Comparison of ENCODE assay signal across 21 cellular contexts in the genomic region with DNA sequence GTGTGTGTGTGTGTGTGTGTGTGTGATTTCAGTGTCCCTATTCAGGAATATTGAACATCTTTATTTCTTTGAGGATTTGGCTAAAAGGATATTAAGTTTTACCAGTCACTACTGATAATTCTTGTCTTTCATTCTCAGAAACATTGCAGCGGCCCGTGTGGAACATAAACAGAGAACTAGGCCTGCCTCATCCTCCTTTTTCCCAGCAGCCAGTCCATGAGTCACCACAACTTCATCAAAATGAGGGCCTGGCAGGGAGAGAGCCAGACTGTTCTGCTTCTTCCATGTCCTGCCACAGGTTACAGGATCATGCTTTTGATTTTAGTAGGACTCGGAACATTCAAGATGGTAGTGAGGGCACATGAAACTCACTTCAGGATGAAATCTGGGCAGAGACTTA. TPM values are rescaled to one million over a fixed set of nuclear protein-coding genes. Genes with fewer than 3 reads are reported as not detected.
A peak's percentile ranks its signal among the peaks of the same experiment; 100 is the strongest.
DNase-seq lines count a peak whose midpoint lies in the region; ATAC-seq and TF ChIP-seq lines count a peak whose summit lies in the region.
"Had no signal": no experiment of that assay in that cellular context is flagged by ENCODE, and none has a peak within 500 bp of the region (broad histone marks: within the 10 kb centered on the region; RNA-seq: fewer than 3 reads in every experiment).

No MANE protein-coding gene starts in this region.

- no peak overlapping the region for H3K18ac ChIP-seq in IMR-90 (ENCODE audit: low read depth, low read length)

- no peak overlapping the region for H2BK120ac ChIP-seq in IMR-90 (ENCODE audit: low read depth, low read length)

- 0% methylated on average over 1 of the region's 3 CpGs; no CpG with 5 or more reads in 1 of the 2 experiments for WGBS in IMR-90 (ENCODE audit: extremely low coverage in 2 of 2, insufficient read length in 1 of 2), 2 experiments
- 77% methylated on average over 3 of the region's 3 CpGs for WGBS in prostate gland

- H3K4me3 ChIP-seq in IMR-90 (ENCODE audit: insufficient read depth, low read depth, low read length) (no peak overlapping the region), brain microvascular endothelial cell (ENCODE audit: low read depth, low read length) (no peak overlapping the region), prostate gland (no peak overlapping the region)
- H3K4me3 ChIP-seq: psoas muscle had no signal

- CTCF ChIA-PET in IMR-90 (lab: Yijun Ruan, JAX), result interaction anchor here (1.3 kb wide), 1 partner anchor 10 kb away, joined by 3 read pairs; no protein-coding TSS in a partner anchor

- H3K23ac ChIP-seq in IMR-90 (ENCODE audit: low read depth, low read length), result no peak overlapping the region

- H3K36me3 ChIP-seq in IMR-90 (ENCODE audit: control insufficient read depth, insufficient read depth, low read length), result peaks cover 38% of the 10 kb centered on the region
- peaks cover 54% of the 10 kb centered on the region for H3K36me3 ChIP-seq in brain microvascular endothelial cell (replicated peaks)
- H3K36me3 ChIP-seq in prostate gland, result peaks cover 0 to 5% of the 10 kb centered on the region in 2 donors

- H2AK9ac ChIP-seq in IMR-90 (replicated peaks; ENCODE audit: low read depth, low read length, poor library complexity), result no peak overlapping the region

- H3K4me1 ChIP-seq in IMR-90 (ENCODE audit: control insufficient read depth, insufficient read depth, low read length) (peaks cover 3% of the 10 kb centered on the region; the same call in 1 of the 2 replicates), prostate gland (replicated peaks) (no peaks in the 10 kb centered on the region)
- H3K4me1 ChIP-seq: BE2C had no signal

- no peak overlapping the region for H2BK20ac ChIP-seq in IMR-90 (ENCODE audit: low read depth, low read length)

- no peak overlapping the region for H3K14ac ChIP-seq in IMR-90 (replicated peaks; ENCODE audit: low read depth, low read length)

- ATAC-seq in IMR-90 (ENCODE audit: low read depth), result peak; percentile 96
- ATAC-seq: activated naive CD4-positive, alpha-beta T cell treated with anti-CD3 and anti-CD28 coated beads, Interleukin-2, amount 50 U/mL, for 72 hours; psoas muscle; stimulated activated naive CD8-positive, alpha-beta T cell treated with anti-CD3 and anti-CD28 coated beads, Interleukin-15, amount 100 ng/mL, for 72 hours had no signal

- no peak overlapping the region for H3K9ac ChIP-seq in IMR-90 (ENCODE audit: low read depth, low read length)

- H3K9me1 ChIP-seq in IMR-90 (ENCODE audit: insufficient read depth, low read length), result peaks cover 5% of the 10 kb centered on the region; the same call in 1 of the 2 replicates

- peak overlapping the region; percentile 49 for H2BK5ac ChIP-seq in IMR-90 (ENCODE audit: low read depth, low read length, poor library complexity, severe bottlenecking)

- intact Hi-C loops in IMR-90 (cut with micrococcal nuclease) (loop anchor here (5.0 to 10.0 kb wide), 2 partner anchors 554 to 631 kb away; a partner anchor contains a TSS), prostate gland (cut with DNase I) (no loop called here)

- no peak overlapping the region for H2AFZ ChIP-seq in IMR-90 (replicated peaks; ENCODE audit: low read length, poor library complexity)

- H3K9me3 ChIP-seq in IMR-90 (ENCODE audit: control insufficient read depth, insufficient read depth, low read length) (peaks cover 2% of the 10 kb centered on the region; the same call in 1 of the 2 replicates), prostate gland (no peaks in the 10 kb centered on the region)
- H3K9me3 ChIP-seq: BE2C, psoas muscle had no signal

- H4K5ac ChIP-seq in IMR-90 (ENCODE audit: low read depth, low read length), result no peak overlapping the region

- dilution Hi-C loops in IMR-90 (cut with HindIII; ENCODE audit: low sequenced_read_pairs, unreplicated experiment), result no loop called here

- TF ChIP-seq RAD21 in IMR-90 (IDR thresholded peaks at IDR 0.05; ENCODE audit: low read length), result no peak

- no peak for TF ChIP-seq POLR2A in IMR-90 (IDR thresholded peaks at IDR 0.05; ENCODE audit: low read depth, low read length)
- TF ChIP-seq POLR2A in prostate gland (IDR thresholded peaks at IDR 0.05), result no peak

- H3K27ac ChIP-seq in IMR-90 (ENCODE audit: insufficient read depth, low read length), result no peak overlapping the region
- H3K27ac ChIP-seq in brain microvascular endothelial cell, result peak overlapping the region; percentile 19
- no peak overlapping the region for H3K27ac ChIP-seq in prostate gland
- H3K27ac ChIP-seq: psoas muscle had no signal

- in situ Hi-C loops in IMR-90 (cut with MboI; ENCODE audit: low sequenced_read_pairs) (no loop called here), brain microvascular endothelial cell (cut with HindIII; ENCODE audit: low pct_ligation_motif_present, low sequenced_read_pairs) (no loop called here)

- no peak overlapping the region for H3K4ac ChIP-seq in IMR-90 (ENCODE audit: low read depth, low read length)

- H3K27me3 ChIP-seq in IMR-90 (ENCODE audit: control insufficient read depth, insufficient read depth, low read length) (no peaks in the 10 kb centered on the region), brain microvascular endothelial cell (replicated peaks) (no peaks in the 10 kb centered on the region), prostate gland (replicated peaks; ENCODE audit: insufficient read depth) (no peaks in the 10 kb centered on the region)
- H3K27me3 ChIP-seq: BE2C had no signal

- DNase-seq in IMR-90 (peak; percentile 85), brain microvascular endothelial cell (peak; percentile 52), iris pigment epithelial cell (ENCODE audit: low read depth) (peak; percentile 86), prostate gland (ENCODE audit: low spot score) (no peak), middle frontal gyrus (ENCODE audit: extremely low spot score, low spot score) (no peak), COLO829 (ENCODE audit: low spot score) (no peak), NCI-H2196 treated with DMSO at 0.1 percent for 48 hours (lab: John Stamatoyannopoulos, UW; ENCODE audit: unreplicated experiment) (no peak)
- DNase-seq: activated CD4-positive, alpha-beta T cell treated with anti-CD3 and anti-CD28 coated beads for 1 hour; BE2C; COR-L47; DND-41; left cardiac atrium; NCI-H1417 treated with DMSO at 0.1 percent for 48 hours; NCI-H69; nephron progenitor cell; psoas muscle; small intestine; stimulated activated CD4-positive, alpha-beta T cell treated with anti-CD3 and anti-CD28 coated beads, Interleukin-2, amount 100 ng/mL, for 48 hours; stimulated activated naive CD8-positive, alpha-beta T cell treated with anti-CD3 and anti-CD28 coated beads, Interleukin-15, amount 100 ng/mL, for 72 hours; trophoblast cell had no signal

- no peak overlapping the region for H2AK5ac ChIP-seq in IMR-90 (ENCODE audit: low read depth, low read length)

- no TSS peak for BruUV-seq in IMR-90 (replicated peaks; lab: Mats Ljungman, UMichigan)

- TF ChIP-seq CTCF in IMR-90 (conservative IDR thresholded peaks at IDR 0.05; ENCODE audit: low read depth, low read length), result no peak
- TF ChIP-seq CTCF in brain microvascular endothelial cell (IDR thresholded peaks at IDR 0.05; ENCODE audit: low read depth, low read length, missing control alignments), result no peak
- TF ChIP-seq CTCF in prostate gland (IDR thresholded peaks at IDR 0.05), result no peak

- no peak overlapping the region for H3K56ac ChIP-seq in IMR-90 (ENCODE audit: extremely low read depth, insufficient read depth, low read length)

- H4K91ac ChIP-seq in IMR-90 (ENCODE audit: insufficient read depth, low read depth, low read length), result no peak overlapping the region

- H3K4me2 ChIP-seq in IMR-90 (ENCODE audit: low read depth, low read length), result no peak overlapping the region

- H4K20me1 ChIP-seq in IMR-90 (ENCODE audit: insufficient read depth, low read length), result peaks cover 3% of the 10 kb centered on the region; the same call in 1 of the 2 replicates

- H3K79me1 ChIP-seq in IMR-90 (ENCODE audit: low read depth in 1 of 2, low read length in 2 of 2), result peaks cover 22 to 25% of the 10 kb centered on the region in 2 experiments; a peak in 3 of 4 replicates

- no peak overlapping the region for H4K8ac ChIP-seq in IMR-90 (ENCODE audit: low read depth in 2 of 2, low read length in 2 of 2)

- POLR2A ChIA-PET in IMR-90 (lab: Charles Lee; ENCODE audit: unreplicated experiment), result no interaction called here

- no peak overlapping the region for H2BK15ac ChIP-seq in IMR-90 (ENCODE audit: low read depth, low read length)

TF ChIP-seq in IMR-90, 13 proteins besides CTCF, POLR2A, EP300 and RAD21 (continues in another document):
- TF ChIP-seq CEBPB (IDR thresholded peaks at IDR 0.05; ENCODE audit: low read depth, low read length) (no peak), RFX5 (IDR thresholded peaks at IDR 0.05; ENCODE audit: low read depth, low read length) (no peak), NFE2L2 (IDR thresholded peaks at IDR 0.05; ENCODE audit: low read depth, low read length) (no peak), MXI1 (IDR thresholded peaks at IDR 0.05; ENCODE audit: borderline replicate concordance, low read depth, low read length) (no peak), CHD1 (IDR thresholded peaks at IDR 0.05; ENCODE audit: low read depth, low read length) (no peak), MAFK (IDR thresholded peaks at IDR 0.05; ENCODE audit: low read depth, low read length) (no peak; the same call in 1 of the 2 replicates), RCOR1 (IDR thresholded peaks at IDR 0.05; ENCODE audit: insufficient replicate concordance, low read length) (no peak)
- TF ChIP-seq, protein P1, sequence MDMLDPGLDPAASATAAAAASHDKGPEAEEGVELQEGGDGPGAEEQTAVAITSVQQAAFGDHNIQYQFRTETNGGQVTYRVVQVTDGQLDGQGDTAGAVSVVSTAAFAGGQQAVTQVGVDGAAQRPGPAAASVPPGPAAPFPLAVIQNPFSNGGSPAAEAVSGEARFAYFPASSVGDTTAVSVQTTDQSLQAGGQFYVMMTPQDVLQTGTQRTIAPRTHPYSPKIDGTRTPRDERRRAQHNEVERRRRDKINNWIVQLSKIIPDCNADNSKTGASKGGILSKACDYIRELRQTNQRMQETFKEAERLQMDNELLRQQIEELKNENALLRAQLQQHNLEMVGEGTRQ (IDR thresholded peaks at IDR 0.05; ENCODE audit: low read depth, low read length), result no peak
- TF ChIP-seq, protein P2, sequence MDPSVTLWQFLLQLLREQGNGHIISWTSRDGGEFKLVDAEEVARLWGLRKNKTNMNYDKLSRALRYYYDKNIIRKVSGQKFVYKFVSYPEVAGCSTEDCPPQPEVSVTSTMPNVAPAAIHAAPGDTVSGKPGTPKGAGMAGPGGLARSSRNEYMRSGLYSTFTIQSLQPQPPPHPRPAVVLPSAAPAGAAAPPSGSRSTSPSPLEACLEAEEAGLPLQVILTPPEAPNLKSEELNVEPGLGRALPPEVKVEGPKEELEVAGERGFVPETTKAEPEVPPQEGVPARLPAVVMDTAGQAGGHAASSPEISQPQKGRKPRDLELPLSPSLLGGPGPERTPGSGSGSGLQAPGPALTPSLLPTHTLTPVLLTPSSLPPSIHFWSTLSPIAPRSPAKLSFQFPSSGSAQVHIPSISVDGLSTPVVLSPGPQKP (IDR thresholded peaks at IDR 0.05; ENCODE audit: borderline replicate concordance, low read depth, low read length), result no peak

RNA-seq across cellular contexts. Expression of a gene that starts 50.7 kb away (rescaled TPM):
- total RNA-seq in IMR-90 (2012; rRNA removed) (9.0 and 10.6 TPM in 2 replicates), prostate gland (10 to 100 TPM; 20.8 to 26.6 TPM)
- polyA plus RNA-seq in IMR-90 (2012; rRNA removed), result 3.3 and 4.3 TPM in 2 replicates
- polyA plus RNA-seq in IMR-90 (2012; cell fraction: cytosol; rRNA removed), result 0.86 and 1.0 TPM in 2 replicates
- polyA plus RNA-seq in IMR-90 (2012; cell fraction: nucleus; rRNA removed; ENCODE audit: low replicate concordance), result 4.6 and 21.1 TPM in 2 replicates

Comparison
In these comparisons a context has a peak if more than half of its experiments do, and no peak if none do; other contexts are left out.
1. DNase-seq: peak in IMR-90 (single experiment), brain microvascular endothelial cell (single experiment) and iris pigment epithelial cell (single experiment); none in prostate gland (single experiment), middle frontal gyrus (single experiment), COLO829 (single experiment) and NCI-H2196 treated with DMSO at 0.1 percent for 48 hours (single experiment).